Comparison of ENCODE assay signal across 18 cellular contexts in the genomic region with DNA sequence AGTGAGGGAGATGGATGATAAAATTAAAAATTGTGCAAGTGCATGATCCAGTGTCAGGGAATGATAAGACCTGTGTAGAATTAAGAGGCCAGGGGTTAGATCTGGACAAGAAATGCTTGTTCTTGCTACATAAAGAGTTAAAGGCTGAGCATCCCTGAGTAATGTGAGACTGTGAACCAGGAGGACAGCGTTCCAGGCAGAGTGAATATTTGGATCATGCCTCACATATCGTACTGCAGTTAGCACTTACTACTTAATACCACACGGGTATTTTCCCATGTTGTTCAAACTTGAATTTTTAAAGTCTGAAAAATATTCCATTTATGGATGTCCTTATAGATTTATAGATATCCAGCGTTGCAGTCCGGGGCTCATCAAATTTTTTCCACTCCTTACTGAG.
"Had no signal": no experiment of that assay in that cellular context is flagged by ENCODE, and none has a peak within 500 bp of the region (broad histone marks: within the 10 kb centered on the region; RNA-seq: fewer than 3 reads in every experiment).

No MANE protein-coding gene starts in this region.

- H3K27ac ChIP-seq: epithelial cell of prostate, left lung, prostate gland, testis, upper lobe of left lung had no signal

- H3K36me3 ChIP-seq: left lung, prostate gland, upper lobe of left lung had no signal

- DNase-seq: activated CD4-positive, alpha-beta T cell treated with anti-CD3 and anti-CD28 coated beads, Interleukin-2, amount 50 U/mL, for 4 hours; activated CD4-positive, CD25-positive, alpha-beta regulatory T cell treated with anti-CD3 and anti-CD28 coated beads, Interleukin-2, amount 50 U/mL, for 72 hours; activated naive CD4-positive, alpha-beta T cell; activated naive CD8-positive, alpha-beta T cell treated with anti-CD3 and anti-CD28 coated beads, Interleukin-2, amount 10 ng/mL, durations not matched to agents 7 days and 5 days; activated T-cell treated with anti-CD3 and anti-CD28 coated beads for 4 hours; dermis blood vessel endothelial cell; effector memory CD8-positive, alpha-beta T cell; left lung; mesendoderm; occipital lobe; right cardiac atrium; stimulated activated naive CD8-positive, alpha-beta T cell treated with anti-CD3 and anti-CD28 coated beads, Interleukin-15, amount 100 ng/mL, for 72 hours; testis; upper lobe of left lung had no signal

- H3K9me3 ChIP-seq: left lung, prostate gland, testis, upper lobe of left lung had no signal

- H3K4me1 ChIP-seq: left lung, prostate gland, testis, upper lobe of left lung had no signal

- H3K27me3 ChIP-seq: left lung, testis, upper lobe of left lung had no signal

- H3K4me3 ChIP-seq: left lung, prostate gland, smooth muscle cell, testis, upper lobe of left lung had no signal

- ATAC-seq: effector memory CD8-positive, alpha-beta T cell; left lung; natural killer cell treated with Interleukin-12 subunit alpha and Interleukin-12 subunit beta and Interleukin-15 and Interleukin-18, amount 100 ng/mL, for 72 hours; right cardiac atrium; stimulated activated naive CD8-positive, alpha-beta T cell treated with anti-CD3 and anti-CD28 coated beads, Interleukin-15, amount 100 ng/mL, for 72 hours had no signal
